33 cellular contexts compared by ENCODE assay signal in genomic region chr13:89937420-89937819, GRCh38.
"Had no signal": no experiment of that assay in that cellular context is flagged by ENCODE, and none has a peak within 500 bp of the region (broad histone marks: within the 10 kb centered on the region; RNA-seq: fewer than 3 reads in every experiment).

No MANE protein-coding gene starts in this region.

- H3K27me3 ChIP-seq: MG63 had no signal

- DNase-seq: Karpas-422, Kasumi-1, MG63, MM.1S, MV-4-11, NCI-H1048, NCI-H1092, NCI-H1092 treated with DMSO at 0.1 percent for 48 hours, NCI-H1105, NCI-H1105 treated with DMSO at 0.1 percent for 48 hours, NCI-H1417 treated with DMSO at 0.1 percent for 48 hours, NCI-H1436, NCI-H1436 treated with DMSO at 0.1 percent for 48 hours, NCI-H146, NCI-H1694, NCI-H1694 treated with DMSO at 0.1 percent for 48 hours, NCI-H187, NCI-H187 treated with DMSO at 0.1 percent for 48 hours, NCI-H1930, NCI-H2029, NCI-H2029 treated with DMSO at 0.1 percent for 48 hours, NCI-H2081, NCI-H2081 treated with DMSO at 0.1 percent for 48 hours, NCI-H2107, NCI-H2171, NCI-H2171 treated with DMSO at 0.1 percent for 48 hours, NCI-H2227 treated with DMSO at 0.1 percent for 48 hours, NCI-H226, NCI-H345, NCI-H446, NCI-H446 treated with DMSO at 0.1 percent for 48 hours, NCI-H510A, NCI-H510A treated with DMSO at 0.1 percent for 48 hours had no signal

- H3K4me3 ChIP-seq: MG63 had no signal

- H3K9me3 ChIP-seq: MG63 had no signal

- H3K36me3 ChIP-seq: MG63 had no signal
